In genomic region chr17:68379150-68379510, GRCh38 we compare ENCODE assay signal across 11 cellular contexts.
DNase-seq lines count a peak whose midpoint lies in the region; ATAC-seq and TF ChIP-seq lines count a peak whose summit lies in the region.
"Had no signal": no experiment of that assay in that cellular context is flagged by ENCODE, and none has a peak within 500 bp of the region (broad histone marks: within the 10 kb centered on the region; RNA-seq: fewer than 3 reads in every experiment).

No MANE protein-coding gene starts in this region.

- no peak overlapping the region for H2BK120ac ChIP-seq in mesendoderm (ENCODE audit: low read depth, low read length)

- no peaks in the 10 kb centered on the region for H3K9me3 ChIP-seq in HEK293 (ENCODE audit: control insufficient read depth, insufficient read depth, low read depth, low read length)
- no peaks in the 10 kb centered on the region for H3K9me3 ChIP-seq in subcutaneous abdominal adipose tissue (ENCODE audit: control insufficient read depth in 5 of 5, low read length in 5 of 5)
- H3K9me3 ChIP-seq: BLaER1 treated with 17β-estradiol and CSF1 and Interleukin-3, amounts not matched to agents 10 nM and 100 nM had no signal

- H3K27me3 ChIP-seq in mesendoderm (ENCODE audit: insufficient read depth, low read length, poor library complexity) = no peaks in the 10 kb centered on the region
- H3K27me3 ChIP-seq in subcutaneous abdominal adipose tissue (ENCODE audit: control insufficient read depth in 5 of 5, insufficient read depth in 4 of 5, low read length in 5 of 5) = no peaks in the 10 kb centered on the region
- H3K27me3 ChIP-seq: BLaER1 treated with 17β-estradiol and CSF1 and Interleukin-3, amounts not matched to agents 10 nM and 100 nM had no signal

- no peak for ATAC-seq in HG03442 (IDR thresholded peaks at IDR 0.05; ENCODE audit: unreplicated experiment)

- H3K4ac ChIP-seq in mesendoderm (ENCODE audit: low read depth, low read length) = peak overlapping the region; percentile 66

- peak overlapping the region; percentile 1 for H3K56ac ChIP-seq in mesendoderm (ENCODE audit: low read length)

- H3K9ac ChIP-seq in mesendoderm (ENCODE audit: low read length) = no peak overlapping the region
- H3K9ac ChIP-seq in subcutaneous abdominal adipose tissue (ENCODE audit: low read length in 5 of 5) = peak overlapping the region in 3 of 5 donors; percentile 15 to 72 (median 35)

- CTCF ChIA-PET in HEK293 (lab: Yijun Ruan, JAX) = interaction anchor here (1.5 kb wide), 1 partner anchor 20 kb away, joined by 7 read pairs; no protein-coding TSS in a partner anchor

- H3K18ac ChIP-seq in mesendoderm (ENCODE audit: low read length) = peak overlapping the region; percentile 76

- H3K4me1 ChIP-seq in HEK293 (ENCODE audit: control insufficient read depth, insufficient read depth, low read length) = peaks cover 29% of the 10 kb centered on the region
- H3K4me1 ChIP-seq in mesendoderm (ENCODE audit: control insufficient read depth, low read depth, low read length) = peaks cover 11% of the 10 kb centered on the region
- H3K4me1 ChIP-seq in subcutaneous abdominal adipose tissue (ENCODE audit: control insufficient read depth in 5 of 5, insufficient read depth in 5 of 5, low read length in 5 of 5) = peaks cover 24 to 72% (median 58%) of the 10 kb centered on the region in 5 donors

- H3K79me2 ChIP-seq in mesendoderm (ENCODE audit: control insufficient read depth, insufficient read depth, low read length) = no peaks in the 10 kb centered on the region

- no peak overlapping the region for H4K5ac ChIP-seq in mesendoderm (ENCODE audit: low read length)

- POLR2A ChIA-PET in HEK293 (lab: Yijun Ruan, JAX) = no interaction called here

- H3K36me3 ChIP-seq in HEK293 (ENCODE audit: control insufficient read depth in 2 of 2, insufficient read depth in 1 of 2, low read length in 2 of 2) (no peaks in the 10 kb centered on the region), mesendoderm (ENCODE audit: control insufficient read depth, insufficient read depth, low read length) (no peaks in the 10 kb centered on the region), subcutaneous abdominal adipose tissue (ENCODE audit: control insufficient read depth in 5 of 5, insufficient read depth in 5 of 5, low read length in 5 of 5) (no peaks in the 10 kb centered on the region)
- H3K36me3 ChIP-seq: BLaER1 treated with 17β-estradiol and CSF1 and Interleukin-3, amounts not matched to agents 10 nM and 100 nM had no signal

- no peak overlapping the region for H3K4me2 ChIP-seq in mesendoderm (ENCODE audit: low read length)

- no peaks in the 10 kb centered on the region for H3K79me1 ChIP-seq in mesendoderm (ENCODE audit: low read length)

- WGBS in mesendoderm (ENCODE audit: extremely low coverage, insufficient coverage, low lambda C conversion rate) = no CpG with 5 or more reads among the region's 4 CpGs

- no peak overlapping the region for H4K8ac ChIP-seq in mesendoderm (ENCODE audit: low read depth, low read length)

- no peak overlapping the region for H2BK5ac ChIP-seq in mesendoderm (ENCODE audit: low read length)

- H3K23ac ChIP-seq in mesendoderm (ENCODE audit: low read length) = no peak overlapping the region

- H2AK5ac ChIP-seq in mesendoderm (ENCODE audit: low read length) = no peak overlapping the region

- no peak for DNase-seq in mesendoderm
- no peak for DNase-seq in NCI-H1417 (lab: John Stamatoyannopoulos, UW)
- no peak for DNase-seq in AG08395 (ENCODE audit: low spot score)
- no peak for DNase-seq in inferior parietal cortex (ENCODE audit: extremely low spot score)
- DNase-seq: activated B cell treated with CpG ODN at 0.5 μM for 24 hours; activated naive CD8-positive, alpha-beta T cell treated with anti-CD3 and anti-CD28 coated beads, Interleukin-2, amount 10 ng/mL, durations not matched to agents 7 days and 5 days had no signal

- H3K4me3 ChIP-seq in HEK293 (ENCODE audit: low read depth, low read length) (no peak overlapping the region), mesendoderm (ENCODE audit: low read length) (no peak overlapping the region), subcutaneous abdominal adipose tissue (ENCODE audit: low read depth in 1 of 5, low read length in 5 of 5) (no peak overlapping the region)
- H3K4me3 ChIP-seq: BLaER1 treated with 17β-estradiol and CSF1 and Interleukin-3, amounts not matched to agents 10 nM and 100 nM had no signal

- TF ChIP-seq CTCF in HEK293 (tag by site-specific recombination; IDR thresholded peaks at IDR 0.05) = no peak

- no peak overlapping the region for H3K27ac ChIP-seq in HEK293 (ENCODE audit: extremely low read depth, low read depth, low read length)
- H3K27ac ChIP-seq in cingulate gyrus (ENCODE audit: low read depth, low read length) = peak overlapping the region; percentile 25
- peak overlapping the region; percentile 2 for H3K27ac ChIP-seq in mesendoderm (ENCODE audit: low read depth, low read length)
- peak overlapping the region; percentile 96 for H3K27ac ChIP-seq in subcutaneous abdominal adipose tissue (ENCODE audit: low read depth, low read length)

- no peak overlapping the region for H2BK15ac ChIP-seq in mesendoderm (replicated peaks; ENCODE audit: low read depth)

TF ChIP-seq in HEK293, 187 proteins besides CTCF, POLR2A, EP300 and RAD21:
- 0 out of 2 replicates have a peak, but pooled peaks have one; percentile 28 for TF ChIP-seq ZNF362 (tag by site-specific recombination; IDR thresholded peaks at IDR 0.05)
- peak; percentile 94 for TF ChIP-seq ZNF121 (tag by site-specific recombination; IDR thresholded peaks at IDR 0.05)
- TF ChIP-seq ZBTB11 (tag by site-specific recombination; conservative IDR thresholded peaks at IDR 0.05; ENCODE audit: low read depth) = no peak
